In the genomic region with DNA sequence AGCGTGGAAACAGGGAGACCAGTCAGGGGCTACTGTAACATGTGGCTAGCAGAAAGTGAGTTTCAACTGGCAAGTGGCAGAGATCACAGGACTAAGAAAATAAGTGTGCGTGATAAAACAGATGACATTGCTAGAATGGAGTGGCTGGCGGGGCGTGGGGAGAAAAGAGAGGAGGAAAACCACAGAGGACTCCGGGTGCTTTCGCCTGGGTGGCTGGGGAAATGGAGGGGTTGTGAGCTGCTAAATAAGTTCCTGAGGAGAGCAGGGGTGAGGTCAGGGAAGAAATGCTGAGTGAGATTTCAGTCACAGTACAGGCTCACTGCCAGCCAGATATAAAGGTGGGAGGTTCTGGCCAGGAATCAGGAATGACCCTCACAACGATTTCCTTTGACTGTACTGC, we compare ENCODE assay signal across 12 cellular contexts.
"Had no signal": no experiment of that assay in that cellular context is flagged by ENCODE, and none has a peak within 500 bp of the region (broad histone marks: within the 10 kb centered on the region; RNA-seq: fewer than 3 reads in every experiment).

No MANE protein-coding gene starts in this region.

- H3K27ac ChIP-seq: cardiac muscle cell, left ventricle myocardium inferior, ovary, thyroid gland had no signal

- H3K36me3 ChIP-seq: ovary had no signal

- ATAC-seq: natural killer cell treated with Interleukin-12 subunit alpha and Interleukin-12 subunit beta and Interleukin-15 and Interleukin-18, amount 100 ng/mL, for 72 hours; stimulated activated naive B cell treated with anti-CD40 and anti-IgM and Interleukin-4, amounts not matched to agents 10 μg/mL and 1 μg/mL and 100 μg/mL, for 72 hours had no signal

- H3K4me3 Mint-ChIP-seq: activated T-cell treated with anti-CD3 and anti-CD28 coated beads, Interleukin-2, amount 50 U/mL, for 24 hours; natural killer cell treated with Interleukin-12 subunit alpha and Interleukin-12 subunit beta and Interleukin-15 and Interleukin-18, amount 100 ng/mL, for 72 hours; stimulated activated naive B cell treated with anti-CD40 and anti-IgM and Interleukin-4, amounts not matched to agents 10 μg/mL and 1 μg/mL and 100 μg/mL, for 72 hours had no signal

- H3K27ac Mint-ChIP-seq: activated T-cell treated with anti-CD3 and anti-CD28 coated beads, Interleukin-2, amount 50 U/mL, for 24 hours; natural killer cell treated with Interleukin-12 subunit alpha and Interleukin-12 subunit beta and Interleukin-15 and Interleukin-18, amount 100 ng/mL, for 72 hours; stimulated activated naive B cell treated with anti-CD40 and anti-IgM and Interleukin-4, amounts not matched to agents 10 μg/mL and 1 μg/mL and 100 μg/mL, for 72 hours had no signal

- H3K4me1 ChIP-seq: left ventricle myocardium inferior, thyroid gland had no signal

- H3K36me3 Mint-ChIP-seq: natural killer cell treated with Interleukin-12 subunit alpha and Interleukin-12 subunit beta and Interleukin-15 and Interleukin-18, amount 100 ng/mL, for 72 hours; stimulated activated naive B cell treated with anti-CD40 and anti-IgM and Interleukin-4, amounts not matched to agents 10 μg/mL and 1 μg/mL and 100 μg/mL, for 72 hours had no signal

- H3K9me3 Mint-ChIP-seq: activated T-cell treated with anti-CD3 and anti-CD28 coated beads, Interleukin-2, amount 50 U/mL, for 24 hours; natural killer cell treated with Interleukin-12 subunit alpha and Interleukin-12 subunit beta and Interleukin-15 and Interleukin-18, amount 100 ng/mL, for 72 hours; stimulated activated naive B cell treated with anti-CD40 and anti-IgM and Interleukin-4, amounts not matched to agents 10 μg/mL and 1 μg/mL and 100 μg/mL, for 72 hours had no signal

- H3K9me3 ChIP-seq: left ventricle myocardium inferior, ovary, thyroid gland had no signal

- H3K27me3 ChIP-seq: cardiac muscle cell, ovary, thyroid gland had no signal

- H3K4me3 ChIP-seq: cardiac muscle cell, left ventricle myocardium inferior, ovary, thyroid gland had no signal

- DNase-seq: activated CD4-positive, alpha-beta T cell treated with anti-CD3 and anti-CD28 coated beads, Interleukin-2, amount 50 U/mL, for 48 hours; activated CD4-positive, CD25-positive, alpha-beta regulatory T cell treated with anti-CD3 and anti-CD28 coated beads, Interleukin-2, amount 50 U/mL, for 72 hours; activated naive CD4-positive, alpha-beta T cell treated with anti-CD3 and anti-CD28 coated beads, Interleukin-2, amount 50 U/mL, for 16 hours; activated T-cell treated with anti-CD3 and anti-CD28 coated beads, Interleukin-2, amount 50 U/mL, for 24 hours; hippocampal formation; left ventricle myocardium inferior; ovary; stimulated activated CD4-positive, alpha-beta T cell treated with anti-CD3 and anti-CD28 coated beads, Interleukin-4, amount 100 ng/mL, for 1 hour; stimulated activated naive B cell treated with anti-CD40 and anti-IgM and Interleukin-4, amounts not matched to agents 10 μg/mL and 1 μg/mL and 100 μg/mL, for 72 hours; thyroid gland had no signal
